12 cellular contexts compared by ENCODE assay signal in the genomic region with DNA sequence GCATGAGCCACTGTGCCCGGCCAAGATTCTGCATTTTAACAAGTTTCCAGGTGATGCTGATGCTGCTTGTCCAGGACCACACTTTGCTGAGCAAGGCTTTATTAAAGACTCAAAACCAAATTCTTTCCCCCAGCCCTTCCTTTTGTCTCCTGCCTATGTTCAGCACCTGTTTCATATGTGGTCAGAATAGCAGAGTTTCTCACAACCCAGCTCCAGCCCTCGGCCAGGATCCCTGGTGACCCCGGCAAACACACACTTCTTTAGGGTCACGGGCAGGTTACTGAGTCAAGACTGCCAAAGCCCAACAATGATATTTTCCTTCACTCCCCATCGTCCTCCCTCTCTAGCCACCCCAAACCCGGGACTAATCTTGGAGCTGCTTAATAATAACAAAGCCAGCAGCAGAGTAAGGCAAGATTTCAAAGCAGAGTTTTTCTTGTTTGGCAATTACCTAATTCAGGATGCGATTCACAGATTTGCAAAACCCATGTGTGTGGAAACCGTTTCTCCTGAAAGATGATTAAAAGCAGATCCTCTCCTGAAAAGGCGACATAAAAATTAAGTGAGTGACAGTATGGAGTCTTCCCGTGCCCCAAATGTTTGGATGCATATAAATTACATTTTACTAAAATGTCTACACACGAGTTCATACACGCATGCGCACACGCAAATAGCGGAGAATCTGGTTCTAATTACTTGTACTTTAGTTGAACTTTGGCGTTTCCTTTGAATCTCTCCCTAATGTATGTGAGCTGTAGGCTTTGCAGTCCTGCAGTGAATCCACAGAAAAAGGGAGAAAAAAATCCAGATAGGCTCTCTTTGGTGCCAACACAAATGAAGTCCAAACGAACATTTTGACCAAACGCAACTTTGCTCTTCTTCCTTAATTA. TPM values are rescaled to one million over a fixed set of nuclear protein-coding genes. Genes with fewer than 3 reads are reported as not detected.
DNase-seq lines count a peak whose midpoint lies in the region; ATAC-seq and TF ChIP-seq lines count a peak whose summit lies in the region.
"Had no signal": no experiment of that assay in that cellular context is flagged by ENCODE, and none has a peak within 500 bp of the region (broad histone marks: within the 10 kb centered on the region; RNA-seq: fewer than 3 reads in every experiment).

No MANE protein-coding gene starts in this region.

- intact Hi-C loops in Calu3 (cut with micrococcal nuclease; ENCODE audit: unreplicated experiment) (loop anchor here (2.0 kb wide), 1 partner anchor 17 kb away; no protein-coding TSS in a partner anchor), sigmoid colon (cut with DNase I) (no loop called here)

- H3K9me3 Mint-ChIP-seq in Calu3 (ENCODE audit: low read depth, unreplicated experiment): no peaks in the 10 kb centered on the region
- no peaks in the 10 kb centered on the region for H3K9me3 Mint-ChIP-seq in stimulated activated naive B cell treated with anti-CD40 and anti-IgM and Interleukin-4, amounts not matched to agents 10 μg/mL and 1 μg/mL and 100 μg/mL, for 72 hours

- H3K9me2 ChIP-seq in SK-N-SH: no peaks in the 10 kb centered on the region

- H3K4me1 ChIP-seq in SK-N-SH (ENCODE audit: control insufficient read depth in 1 of 2, insufficient read depth in 2 of 2, low read depth in 1 of 2, low read length in 1 of 2) (peaks cover 54 to 57% of the 10 kb centered on the region in 2 experiments), sigmoid colon (peaks cover 0 to 72% (median 58%) of the 10 kb centered on the region in 4 donors)

- peaks cover 73% of the 10 kb centered on the region for H3K4me1 Mint-ChIP-seq in Calu3 (ENCODE audit: low read depth, unreplicated experiment)
- no peaks in the 10 kb centered on the region for H3K4me1 Mint-ChIP-seq in stimulated activated naive B cell treated with anti-CD40 and anti-IgM and Interleukin-4, amounts not matched to agents 10 μg/mL and 1 μg/mL and 100 μg/mL, for 72 hours

- peak overlapping the region; percentile 71 for H3K4me2 ChIP-seq in SK-N-SH

- no peak for TF ChIP-seq POLR2A in sigmoid colon (IDR thresholded peaks at IDR 0.05)

- peak in 1 of 2 experiments; percentile 67; a peak in 3 of 4 replicates for TF ChIP-seq EP300 in SK-N-SH (IDR thresholded peaks at IDR 0.05; ENCODE audit: borderline replicate concordance in 1 of 2, low read depth in 1 of 2, low read length in 1 of 2)
- no peak for TF ChIP-seq EP300 in sigmoid colon (IDR thresholded peaks at IDR 0.05)

- H3K27ac ChIP-seq in SK-N-SH (ENCODE audit: low read depth in 2 of 2, low read length in 1 of 2) (peak overlapping the region; percentile 90 to 99), sigmoid colon (peak overlapping the region; percentile 70 to 79 (median 76))

- H3K9me3 ChIP-seq in SK-N-SH (no peaks in the 10 kb centered on the region), sigmoid colon (no peaks in the 10 kb centered on the region)
- H3K9me3 ChIP-seq: suprapubic skin had no signal

- H3K27ac Mint-ChIP-seq in Calu3 (ENCODE audit: unreplicated experiment): peak overlapping the region; percentile 83
- H3K27ac Mint-ChIP-seq in stimulated activated naive B cell treated with anti-CD40 and anti-IgM and Interleukin-4, amounts not matched to agents 10 μg/mL and 1 μg/mL and 100 μg/mL, for 72 hours: no peak overlapping the region

- H2AFZ ChIP-seq in SK-N-SH (ENCODE audit: low read depth): peak overlapping the region; percentile 75; the same call in 1 of the 2 replicates

- H3K36me3 ChIP-seq in SK-N-SH (replicated peaks in 1 of 2; ENCODE audit: control insufficient read depth in 1 of 2, insufficient read depth in 2 of 2, low read length in 1 of 2) (no peaks in the 10 kb centered on the region), sigmoid colon (no peaks in the 10 kb centered on the region)
- H3K36me3 ChIP-seq: suprapubic skin had no signal

- H3K27me3 ChIP-seq in SK-N-SH (ENCODE audit: insufficient read depth) (no peaks in the 10 kb centered on the region), sigmoid colon (no peaks in the 10 kb centered on the region)
- H3K27me3 ChIP-seq: suprapubic skin had no signal

- TF ChIP-seq CTCF in Calu3 (IDR thresholded peaks at IDR 0.05; ENCODE audit: unreplicated experiment) (no peak), SK-N-SH (IDR thresholded peaks at IDR 0.05) (no peak), sigmoid colon (IDR thresholded peaks at IDR 0.05) (no peak)

- H3K4me3 Mint-ChIP-seq in Calu3 (ENCODE audit: low read depth, unreplicated experiment): peak overlapping the region; percentile 56
- no peak overlapping the region for H3K4me3 Mint-ChIP-seq in stimulated activated naive B cell treated with anti-CD40 and anti-IgM and Interleukin-4, amounts not matched to agents 10 μg/mL and 1 μg/mL and 100 μg/mL, for 72 hours

- POLR2A ChIA-PET in SK-N-SH (lab: Yijun Ruan, JAX): interaction anchor here (0.6 to 1.2 kb wide), 3 partner anchors 10 to 28 kb away, joined by 4 to 5 read pairs (median 4); a partner anchor contains a TSS

- ATAC-seq in stimulated activated naive B cell treated with anti-CD40 and anti-IgM and Interleukin-4, amounts not matched to agents 10 μg/mL and 1 μg/mL and 100 μg/mL, for 72 hours (replicated peaks): no peak
- no peak for ATAC-seq in HG03439 (IDR thresholded peaks at IDR 0.05; ENCODE audit: unreplicated experiment)

- no peak for TF ChIP-seq RAD21 in SK-N-SH (IDR thresholded peaks at IDR 0.05; ENCODE audit: low read length)

- peak overlapping the region; percentile 66 for H3K9ac ChIP-seq in SK-N-SH

- peaks cover 43% of the 10 kb centered on the region for H3F3A ChIP-seq in SK-N-SH (replicated peaks; ENCODE audit: insufficient read depth)

- BruUV-seq in Calu3 (replicated peaks; lab: Mats Ljungman, UMichigan): no TSS peak

- peak overlapping the region; percentile 26 to 42 for H3K4me3 ChIP-seq in SK-N-SH (ENCODE audit: low read depth in 2 of 2, low read length in 1 of 2)
- H3K4me3 ChIP-seq in sigmoid colon: peak overlapping the region in 3 of 4 donors; percentile 0 to 7 (median 6)
- H3K4me3 ChIP-seq: suprapubic skin had no signal

- no peak for DNase-seq in Calu3
- DNase-seq in SK-N-SH: peak; percentile 29
- peak; percentile 88 for DNase-seq in fibroblast of the conjunctiva (ENCODE audit: low read depth)
- DNase-seq in sigmoid colon: no peak
- no peak for DNase-seq in stimulated activated naive B cell treated with anti-CD40 and anti-IgM and Interleukin-4, amounts not matched to agents 10 μg/mL and 1 μg/mL and 100 μg/mL, for 72 hours
- DNase-seq in stimulated activated CD4-positive, alpha-beta T cell treated with anti-CD3 and anti-CD28 coated beads, Interleukin-1b, Interleukin-23, amount 100 ng/mL, for 48 hours: no peak
- no peak for DNase-seq in NCI-H510A (lab: John Stamatoyannopoulos, UW)
- DNase-seq: activated gamma-delta T cell treated with Interleukin-2 at 50 U/mL for 16 hours, DMS79, midbrain had no signal

- 22% methylated on average over 18 of the region's 18 CpGs for WGBS in SK-N-SH (ENCODE audit: low lambda C conversion rate)
- 84 to 87% methylated on average over 18 of the region's 18 CpGs for WGBS in sigmoid colon, 2 donors

- peaks cover 29% of the 10 kb centered on the region for H3K36me3 Mint-ChIP-seq in Calu3 (ENCODE audit: insufficient read depth, unreplicated experiment)
- H3K36me3 Mint-ChIP-seq in stimulated activated naive B cell treated with anti-CD40 and anti-IgM and Interleukin-4, amounts not matched to agents 10 μg/mL and 1 μg/mL and 100 μg/mL, for 72 hours: no peaks in the 10 kb centered on the region

- no peaks in the 10 kb centered on the region for H3K27me3 Mint-ChIP-seq in Calu3 (ENCODE audit: unreplicated experiment)
- H3K27me3 Mint-ChIP-seq in stimulated activated naive B cell treated with anti-CD40 and anti-IgM and Interleukin-4, amounts not matched to agents 10 μg/mL and 1 μg/mL and 100 μg/mL, for 72 hours: no peaks in the 10 kb centered on the region

- H3K79me2 ChIP-seq in SK-N-SH (ENCODE audit: insufficient read depth): peaks cover 66% of the 10 kb centered on the region

- H4K20me1 ChIP-seq in SK-N-SH (ENCODE audit: insufficient read depth): no peaks in the 10 kb centered on the region

- CTCF ChIA-PET in Calu3 (lab: Charles Lee): interaction anchor here (1.1 to 2.1 kb wide), 4 partner anchors 11 to 99 kb away, joined by 3 to 13 read pairs (median 4); no protein-coding TSS in a partner anchor
- CTCF ChIA-PET in SK-N-SH (lab: Yijun Ruan, JAX): interaction anchor here (1.3 to 3.2 kb wide), 7 partner anchors 10 to 141 kb away, joined by 3 to 20 read pairs (median 5); a partner anchor contains a TSS

TF ChIP-seq in SK-N-SH, 30 proteins besides CTCF, POLR2A, EP300 and RAD21 (continues in another document):
- no peak for TF ChIP-seq NFIC (IDR thresholded peaks at IDR 0.05; ENCODE audit: borderline replicate concordance)
- peak; percentile 91 for TF ChIP-seq TCF12 (IDR thresholded peaks at IDR 0.05)
- TF ChIP-seq ELF1 (IDR thresholded peaks at IDR 0.05): no peak
- no peak for TF ChIP-seq JUND (IDR thresholded peaks at IDR 0.05)
- TF ChIP-seq NRF1 (IDR thresholded peaks at IDR 0.05; ENCODE audit: low read depth, low read length): peak; percentile 38; the same call in 1 of the 2 replicates
- TF ChIP-seq FOXJ3 (CRISPR knock-in tag; IDR thresholded peaks at IDR 0.05): no peak
- TF ChIP-seq, protein P1, sequence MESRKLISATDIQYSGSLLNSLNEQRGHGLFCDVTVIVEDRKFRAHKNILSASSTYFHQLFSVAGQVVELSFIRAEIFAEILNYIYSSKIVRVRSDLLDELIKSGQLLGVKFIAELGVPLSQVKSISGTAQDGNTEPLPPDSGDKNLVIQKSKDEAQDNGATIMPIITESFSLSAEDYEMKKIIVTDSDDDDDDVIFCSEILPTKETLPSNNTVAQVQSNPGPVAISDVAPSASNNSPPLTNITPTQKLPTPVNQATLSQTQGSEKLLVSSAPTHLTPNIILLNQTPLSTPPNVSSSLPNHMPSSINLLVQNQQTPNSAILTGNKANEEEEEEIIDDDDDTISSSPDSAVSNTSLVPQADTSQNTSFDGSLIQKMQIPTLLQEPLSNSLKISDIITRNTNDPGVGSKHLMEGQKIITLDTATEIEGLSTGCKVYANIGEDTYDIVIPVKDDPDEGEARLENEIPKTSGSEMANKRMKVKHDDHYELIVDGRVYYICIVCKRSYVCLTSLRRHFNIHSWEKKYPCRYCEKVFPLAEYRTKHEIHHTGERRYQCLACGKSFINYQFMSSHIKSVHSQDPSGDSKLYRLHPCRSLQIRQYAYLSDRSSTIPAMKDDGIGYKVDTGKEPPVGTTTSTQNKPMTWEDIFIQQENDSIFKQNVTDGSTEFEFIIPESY (IDR thresholded peaks at IDR 0.05; ENCODE audit: borderline replicate concordance, low read depth): no peak
- TF ChIP-seq POLR2AphosphoS5 (IDR thresholded peaks at IDR 0.05; ENCODE audit: low read depth, low read length): no peak
- TF ChIP-seq, protein P2, sequence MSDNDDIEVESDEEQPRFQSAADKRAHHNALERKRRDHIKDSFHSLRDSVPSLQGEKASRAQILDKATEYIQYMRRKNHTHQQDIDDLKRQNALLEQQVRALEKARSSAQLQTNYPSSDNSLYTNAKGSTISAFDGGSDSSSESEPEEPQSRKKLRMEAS (IDR thresholded peaks at IDR 0.05; ENCODE audit: low read depth): no peak

RNA-seq across cellular contexts. Expression of a gene that starts 25.7 kb away (rescaled TPM):
- total RNA-seq in Calu3 (2022) (29.8 and 31.3 TPM in 2 replicates), sigmoid colon (10 to 100 TPM in 3 of 4 donors, 1 to 10 TPM in 1; 8.3 to 18.5 (median 11.9) TPM)
- polyA plus RNA-seq in SK-N-SH (2012; rRNA removed) (10.7 and 15.2 TPM in 2 replicates), sigmoid colon (1 to 10 TPM; 1.2 to 2.4 (median 2.1) TPM)
- 13.7 and 14.8 TPM in 2 replicates for polyA plus RNA-seq in SK-N-SH (2012; cell fraction: cytosol; rRNA removed)
- polyA plus RNA-seq in SK-N-SH (2012; cell fraction: nucleus; rRNA removed): 8.0 and 16.6 TPM in 2 replicates

Comparison
In these comparisons a context has a peak if more than half of its experiments do, and no peak if none do; other contexts are left out.
1. DNase-seq: peak in SK-N-SH (single experiment) and fibroblast of the conjunctiva (single experiment); none in Calu3 (single experiment), sigmoid colon (single experiment), stimulated activated naive B cell treated with anti-CD40 and anti-IgM and Interleukin-4, amounts not matched to agents 10 μg/mL and 1 μg/mL and 100 μg/mL, for 72 hours (single experiment), stimulated activated CD4-positive, alpha-beta T cell treated with anti-CD3 and anti-CD28 coated beads, Interleukin-1b, Interleukin-23, amount 100 ng/mL, for 48 hours (single experiment) and NCI-H510A (single experiment).